In the genomic region with DNA sequence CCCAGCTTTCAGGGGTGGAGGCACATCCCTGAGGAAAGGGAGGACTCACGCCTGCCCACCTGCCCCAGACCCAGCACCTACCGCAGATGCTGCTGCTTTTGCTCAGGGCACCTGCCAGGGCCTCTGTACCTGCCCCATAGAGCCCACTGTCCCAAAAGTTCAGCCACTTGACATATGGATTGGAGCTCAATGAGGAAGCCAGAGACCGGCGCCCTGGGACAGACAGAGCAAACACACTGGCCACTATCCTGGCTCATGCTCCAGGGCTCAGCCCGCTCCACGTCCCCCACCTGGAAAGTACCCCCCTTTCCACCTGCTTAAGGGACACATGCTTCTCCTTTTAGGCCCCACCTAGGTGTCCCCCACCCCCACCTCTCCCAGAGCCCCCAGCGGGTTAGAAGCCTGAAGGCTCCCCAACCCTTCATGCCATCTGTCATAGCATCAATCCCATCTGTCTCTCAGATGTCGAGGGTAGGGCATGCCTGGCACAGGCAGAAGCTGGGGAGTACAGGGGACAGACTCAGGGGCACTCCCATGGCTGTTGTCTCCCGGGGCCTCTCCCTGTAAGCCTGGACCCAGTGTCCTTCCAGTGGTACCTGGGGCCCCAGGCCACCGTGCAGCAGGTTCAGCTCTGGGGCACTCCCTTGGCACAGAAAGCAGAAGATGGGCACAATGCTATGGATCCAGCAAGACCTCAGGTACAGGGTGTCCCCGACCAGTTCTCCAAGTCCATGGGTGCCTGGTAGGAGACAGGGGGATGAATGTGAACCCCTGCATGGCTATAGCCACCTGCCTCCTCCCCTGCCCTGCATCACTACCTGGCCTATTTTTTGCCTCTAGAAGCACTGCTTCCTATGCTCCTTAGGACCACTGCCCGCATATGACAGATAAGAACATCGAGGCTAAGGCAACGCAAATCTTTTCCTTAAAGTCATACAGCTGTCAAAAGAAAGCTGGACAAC, we compare ENCODE assay signal across 17 cellular contexts. TPM values are rescaled to one million over a fixed set of nuclear protein-coding genes. Genes with fewer than 3 reads are reported as not detected.
DNase-seq lines count a peak whose midpoint lies in the region; FAIRE-seq and TF ChIP-seq lines count a peak whose summit lies in the region.
"Had no signal": no experiment of that assay in that cellular context is flagged by ENCODE, and none has a peak within 500 bp of the region (broad histone marks: within the 10 kb centered on the region; RNA-seq: fewer than 3 reads in every experiment).

No MANE protein-coding gene starts in this region.

- peaks cover 0 to 5% (median 0%) of the 10 kb centered on the region in 4 experiments; a peak in 1 of 8 replicates for H3K36me3 ChIP-seq in H1 (ENCODE audit: control insufficient read depth in 2 of 4, insufficient read depth in 4 of 4, low read length in 3 of 4)
- H3K36me3 ChIP-seq in osteoblast (ENCODE audit: insufficient read depth, low read length) = no peaks in the 10 kb centered on the region
- H3K36me3 ChIP-seq in suprapubic skin = no peaks in the 10 kb centered on the region
- H3K36me3 ChIP-seq: left ventricle myocardium inferior, uterus had no signal

- POLR2A ChIA-PET in H1 (lab: Charles Lee; ENCODE audit: partially characterized antibody) = interaction anchor here (0.6 to 1.4 kb wide), 7 partner anchors 7 to 39 kb away, joined by 3 to 10 read pairs (median 3); partner anchors contain the start of genes LZTR1 and THAP7

- H3K23ac ChIP-seq in H1 (ENCODE audit: insufficient read length) = no peak overlapping the region

- H2AK5ac ChIP-seq in H1 (ENCODE audit: low read depth, low read length) = no peak overlapping the region

- H2AFZ ChIP-seq in H1 (ENCODE audit: low read length) = no peak overlapping the region
- H2AFZ ChIP-seq in osteoblast (ENCODE audit: low read length) = no peak overlapping the region

- CTCF ChIA-PET in H1 (lab: Charles Lee; ENCODE audit: partially characterized antibody) = interaction anchor here (0.6 to 2.3 kb wide), 8 partner anchors 9 to 874 kb away, joined by 3 to 7 read pairs (median 3); no protein-coding TSS in a partner anchor

- H3K79me1 ChIP-seq in H1 (ENCODE audit: low read depth, low read length) = no peaks in the 10 kb centered on the region; the same call in 1 of the 2 replicates

- TF ChIP-seq CTCF in H1 (IDR thresholded peaks at IDR 0.05; ENCODE audit: control extremely low read depth in 1 of 3, insufficient read depth in 1 of 3, low read depth in 1 of 3, low read length in 3 of 3) (no peak), osteoblast (IDR thresholded peaks at IDR 0.05; ENCODE audit: extremely low read depth, low read depth, low read length) (no peak), suprapubic skin (IDR thresholded peaks at IDR 0.05) (no peak)

- no peak overlapping the region; the same call in 1 of the 2 replicates for H2BK5ac ChIP-seq in H1 (ENCODE audit: low read depth, low read length)

- H4K8ac ChIP-seq in H1 (ENCODE audit: extremely low read depth, insufficient read depth, low read length) = no peak overlapping the region; the same call in 1 of the 2 replicates

- H3K27ac ChIP-seq in H1 (ENCODE audit: low read depth, low read length) = no peak overlapping the region
- H3K27ac ChIP-seq in osteoblast (ENCODE audit: low read depth, low read length) = no peak overlapping the region
- H3K27ac ChIP-seq in suprapubic skin = no peak overlapping the region

- H3K4me1 Mint-ChIP-seq in activated T-cell treated with anti-CD3 and anti-CD28 coated beads, Interleukin-2, amount 50 U/mL, for 24 hours (ENCODE audit: low read depth) = peaks cover 25% of the 10 kb centered on the region

- H2BK15ac ChIP-seq in H1 (ENCODE audit: low read length) = no peak overlapping the region

- H2BK120ac ChIP-seq in H1 (replicated peaks; ENCODE audit: low read depth, low read length) = no peak overlapping the region

- DNase-seq in activated T-cell treated with anti-CD3 and anti-CD28 coated beads, Interleukin-2, amount 50 U/mL, for 24 hours = no peak
- DNase-seq in activated T-cell treated with anti-CD3 and anti-CD28 coated beads for 4 hours (no peak), NCI-H69 (lab: John Stamatoyannopoulos, UW) (peak; percentile 59), H1 (ENCODE audit: low read depth in 1 of 2, low spot score in 2 of 2) (no peak), osteoblast (ENCODE audit: insufficient read length, low spot score, missing footprints) (peak; percentile 30), NCI-H1417 (lab: John Stamatoyannopoulos, UW) (no peak), NCI-H2107 (lab: John Stamatoyannopoulos, UW) (no peak), suprapubic skin (ENCODE audit: low spot score in 2 of 2) (no peak)
- DNase-seq: activated CD4-positive, CD25-positive, alpha-beta regulatory T cell treated with anti-CD3 and anti-CD28 coated beads, Interleukin-2, amount 50 U/mL, for 72 hours; DMS79 treated with DMSO at 0.1 percent for 48 hours; heart right ventricle; left ventricle myocardium inferior; NCI-H2081 treated with DMSO at 0.1 percent for 48 hours; SW 1271; uterus had no signal

- peak overlapping the region in 2 of 4 experiments; percentile 51 to 67; a peak in 3 of 8 replicates for H3K4me3 ChIP-seq in H1 (ENCODE audit: extremely low read depth in 1 of 4, insufficient read depth in 2 of 4, low read depth in 3 of 4, low read length in 4 of 4)
- no peak overlapping the region for H3K4me3 ChIP-seq in osteoblast (ENCODE audit: insufficient read depth, low read length)
- no peak overlapping the region for H3K4me3 ChIP-seq in suprapubic skin

- H3K23me2 ChIP-seq in H1 (ENCODE audit: low read depth, low read length) = peaks cover 6% of the 10 kb centered on the region; the same call in 1 of the 2 replicates

- no peaks in the 10 kb centered on the region for H3K9me3 Mint-ChIP-seq in activated T-cell treated with anti-CD3 and anti-CD28 coated beads, Interleukin-2, amount 50 U/mL, for 24 hours

- TF ChIP-seq POLR2A in H1 (IDR thresholded peaks at IDR 0.05; ENCODE audit: control extremely low read depth in 1 of 2, low read depth in 2 of 2, low read length in 2 of 2) (no peak), suprapubic skin (IDR thresholded peaks at IDR 0.05) (no peak)

- no peak overlapping the region for H2BK12ac ChIP-seq in H1 (ENCODE audit: low read depth, low read length)

- no peak overlapping the region for H3K9ac ChIP-seq in H1 (replicated peaks in 1 of 4; ENCODE audit: extremely low read depth in 1 of 4, low read depth in 3 of 4, low read length in 3 of 4)

- WGBS in H1 (ENCODE audit: extremely low coverage in 1 of 2, insufficient coverage in 1 of 2, insufficient read length in 1 of 2, insufficient replicate concordance in 2 of 2, low coverage in 1 of 2, low lambda C conversion rate in 2 of 2, missing lambda C conversion rate in 1 of 2), 2 experiments = 89% methylated on average over 12 of the region's 14 CpGs; no CpG with 5 or more reads in 1 of the 2 experiments
- 79% methylated on average over 4 of the region's 14 CpGs for WGBS in suprapubic skin

- H3K4me1 ChIP-seq in H1 (replicated peaks in 1 of 4; ENCODE audit: control insufficient read depth in 3 of 4, insufficient read depth in 4 of 4, low read length in 3 of 4) (peaks cover 15 to 31% (median 19%) of the 10 kb centered on the region in 4 experiments), osteoblast (ENCODE audit: insufficient read depth, low read length) (peaks cover 27% of the 10 kb centered on the region), suprapubic skin (peaks cover 23% of the 10 kb centered on the region)

- no peaks in the 10 kb centered on the region for H3K36me3 Mint-ChIP-seq in activated T-cell treated with anti-CD3 and anti-CD28 coated beads, Interleukin-2, amount 50 U/mL, for 24 hours (ENCODE audit: low read depth)

- H3K14ac ChIP-seq in H1 (ENCODE audit: insufficient read length) = no peak overlapping the region

- H3K4me2 ChIP-seq in H1 (ENCODE audit: insufficient read depth in 1 of 2, low read depth in 2 of 2, low read length in 2 of 2) = peak overlapping the region; percentile 11 to 68; a peak in 2 of 4 replicates
- peak overlapping the region; percentile 92 for H3K4me2 ChIP-seq in osteoblast (ENCODE audit: insufficient read depth, low read length)

- no peak overlapping the region for H4K91ac ChIP-seq in H1 (replicated peaks; ENCODE audit: insufficient read length, low read length)

- no peak overlapping the region for H3K27ac Mint-ChIP-seq in activated T-cell treated with anti-CD3 and anti-CD28 coated beads, Interleukin-2, amount 50 U/mL, for 24 hours

- peaks cover 0 to 4% (median 3%) of the 10 kb centered on the region in 4 experiments; a peak in 4 of 7 replicates for H3K27me3 ChIP-seq in H1 (replicated peaks in 1 of 4; ENCODE audit: control insufficient read depth in 3 of 4, extremely low read depth in 1 of 4, insufficient read depth in 3 of 4, low read length in 3 of 4)
- no peaks in the 10 kb centered on the region for H3K27me3 ChIP-seq in osteoblast (ENCODE audit: insufficient read depth, low read length)
- no peaks in the 10 kb centered on the region for H3K27me3 ChIP-seq in suprapubic skin
- H3K27me3 ChIP-seq: heart right ventricle, uterus had no signal

- H3K79me2 ChIP-seq in H1 (ENCODE audit: control insufficient read depth in 1 of 2, insufficient read depth in 2 of 2, low read length in 2 of 2) (no peaks in the 10 kb centered on the region), osteoblast (ENCODE audit: insufficient read depth, low read length) (no peaks in the 10 kb centered on the region)

- no peak for FAIRE-seq in H1 (lab: Jason Lieb, UNC)

- H3K56ac ChIP-seq in H1 (replicated peaks; ENCODE audit: insufficient read length, low read depth, low read length) = no peak overlapping the region

- no peak overlapping the region for H3K18ac ChIP-seq in H1 (ENCODE audit: extremely low read depth, low read length)

- no peak overlapping the region for H2BK20ac ChIP-seq in H1 (ENCODE audit: low read length)

- no peak for TF ChIP-seq EP300 in H1 (IDR thresholded peaks at IDR 0.05; ENCODE audit: borderline replicate concordance in 1 of 2, low read depth in 2 of 2, low read length in 2 of 2)
- TF ChIP-seq EP300 in suprapubic skin (IDR thresholded peaks at IDR 0.05) = no peak

- TF ChIP-seq RAD21 in H1 (IDR thresholded peaks at IDR 0.05 in 1 of 2, conservative IDR thresholded peaks at IDR 0.05 in 1 of 2; ENCODE audit: low read depth in 2 of 2, low read length in 2 of 2) = no peak

- H3K9me3 ChIP-seq in H1 (ENCODE audit: insufficient read depth in 2 of 2, low read depth in 1 of 2, low read length in 1 of 2) (no peaks in the 10 kb centered on the region), osteoblast (ENCODE audit: low read depth, low read length) (no peaks in the 10 kb centered on the region), suprapubic skin (no peaks in the 10 kb centered on the region)
- H3K9me3 ChIP-seq: heart right ventricle, left ventricle myocardium inferior, uterus had no signal

- peak overlapping the region; percentile 66 for H3K4me3 Mint-ChIP-seq in activated T-cell treated with anti-CD3 and anti-CD28 coated beads, Interleukin-2, amount 50 U/mL, for 24 hours

- peaks cover 0 to 10% of the 10 kb centered on the region in 2 experiments for H4K20me1 ChIP-seq in H1 (replicated peaks in 1 of 2; ENCODE audit: control insufficient read depth in 1 of 2, insufficient read depth in 2 of 2, low read length in 2 of 2)
- H4K20me1 ChIP-seq in osteoblast (ENCODE audit: insufficient read depth, low read length) = peaks cover 8% of the 10 kb centered on the region

- no peak overlapping the region for H4K5ac ChIP-seq in H1 (ENCODE audit: insufficient read length, low read depth, low read length)

- no peak overlapping the region for H3K4ac ChIP-seq in H1 (replicated peaks; ENCODE audit: insufficient read length, low read depth, low read length)

- no peaks in the 10 kb centered on the region for H3K27me3 Mint-ChIP-seq in activated T-cell treated with anti-CD3 and anti-CD28 coated beads, Interleukin-2, amount 50 U/mL, for 24 hours

RNA-seq across cellular contexts. Expression of gene P2RX6, which starts 2.2 kb away (rescaled TPM):
- total RNA-seq in H1 (2021; fragmentation: NEBNext Ultra II Directional; extraction: Animal tissue kit (Norgen Biotek cat#: 25700)) = not detected in 2 replicates
- 0.09 and 0.16 TPM in 2 replicates for polyA plus RNA-seq in H1 (2011; rRNA removed)
- 0.23 TPM for polyA plus RNA-seq in H1 (2011; cell fraction: cytosol; rRNA removed)
- polyA plus RNA-seq in H1 (2011; cell fraction: nucleus; rRNA removed) = 1.5 TPM
- 0.11 to 0.25 TPM (median 0.20 TPM) in 4 replicates for polyA plus RNA-seq in H1 (2012, experiment 1 of 2)
- polyA plus RNA-seq in H1 (2012, experiment 2 of 2) = 0.05 TPM
- polyA plus RNA-seq in H1 (2013, experiment 1 of 2) = 0.10 TPM
- polyA plus RNA-seq in H1 (2013, experiment 2 of 2) = 0.09 TPM
- polyA minus RNA-seq in H1 (2011; rRNA and poly(A)+ RNA removed) = 0.19 and 0.49 TPM in 2 replicates
- not detected for polyA minus RNA-seq in H1 (2011; cell fraction: cytosol; rRNA and poly(A)+ RNA removed)
- polyA minus RNA-seq in H1 (2011; cell fraction: nucleus; rRNA and poly(A)+ RNA removed) = not detected
- total RNA-seq in osteoblast (3.2 and 5.1 TPM in 2 replicates), suprapubic skin (1 to 10 TPM in 3 of 4 donors, under 1 TPM in 1; 0.21 to 3.1 (median 1.0) TPM)
- total RNA-seq: epithelial cell of proximal tubule had no signal

RNA-seq across cellular contexts. Expression of gene THAP7, which starts 10.8 kb away (rescaled TPM):
- total RNA-seq in H1 (2021; fragmentation: NEBNext Ultra II Directional; extraction: Animal tissue kit (Norgen Biotek cat#: 25700)) = 16.2 and 16.9 TPM in 2 replicates
- polyA plus RNA-seq in H1 (2011; rRNA removed) = 32.5 and 40.1 TPM in 2 replicates
- polyA plus RNA-seq in H1 (2011; cell fraction: cytosol; rRNA removed) = 32.0 TPM
- 35.8 TPM for polyA plus RNA-seq in H1 (2011; cell fraction: nucleus; rRNA removed)
- 8.4 to 24.4 TPM (median 15.6 TPM) in 4 replicates for polyA plus RNA-seq in H1 (2012, experiment 1 of 2)
- 16.3 TPM for polyA plus RNA-seq in H1 (2012, experiment 2 of 2)
- polyA plus RNA-seq in H1 (2013, experiment 1 of 2) = 21.9 TPM
- 20.4 TPM for polyA plus RNA-seq in H1 (2013, experiment 2 of 2)
- 11.5 and 14.1 TPM in 2 replicates for polyA minus RNA-seq in H1 (2011; rRNA and poly(A)+ RNA removed)
- polyA minus RNA-seq in H1 (2011; cell fraction: cytosol; rRNA and poly(A)+ RNA removed) = 8.6 TPM
- polyA minus RNA-seq in H1 (2011; cell fraction: nucleus; rRNA and poly(A)+ RNA removed) = 40.2 TPM
- total RNA-seq in osteoblast (23.9 and 24.2 TPM in 2 replicates), suprapubic skin (10 to 100 TPM; 33.9 to 57.0 (median 37.4) TPM)

RNA-seq across cellular contexts. Expression of gene SLC7A4, which starts 19.6 kb away (rescaled TPM):
- 0.27 TPM in 1 of 2 replicates, not detected in the other for total RNA-seq in H1 (2021; fragmentation: NEBNext Ultra II Directional; extraction: Animal tissue kit (Norgen Biotek cat#: 25700))
- 0.88 and 0.92 TPM in 2 replicates for polyA plus RNA-seq in H1 (2011; rRNA removed)
- 0.25 TPM for polyA plus RNA-seq in H1 (2011; cell fraction: cytosol; rRNA removed)
- 0.40 TPM for polyA plus RNA-seq in H1 (2011; cell fraction: nucleus; rRNA removed)
- 0.15 to 0.61 TPM (median 0.48 TPM) in 4 replicates for polyA plus RNA-seq in H1 (2012, experiment 1 of 2)
- 0.38 TPM for polyA plus RNA-seq in H1 (2012, experiment 2 of 2)
- 0.41 TPM for polyA plus RNA-seq in H1 (2013, experiment 1 of 2)
- polyA plus RNA-seq in H1 (2013, experiment 2 of 2) = 0.39 TPM
- 0.32 and 0.66 TPM in 2 replicates for polyA minus RNA-seq in H1 (2011; rRNA and poly(A)+ RNA removed)
- not detected for polyA minus RNA-seq in H1 (2011; cell fraction: cytosol; rRNA and poly(A)+ RNA removed)
- polyA minus RNA-seq in H1 (2011; cell fraction: nucleus; rRNA and poly(A)+ RNA removed) = 1.2 TPM
- total RNA-seq in osteoblast (under 0.01 and 0.36 TPM in 2 replicates), suprapubic skin (1 to 10 TPM in 3 of 4 donors, under 1 TPM in 1; 0.48 to 2.2 (median 1.6) TPM)

RNA-seq across cellular contexts. Expression of gene LZTR1, which starts 30.6 kb away (rescaled TPM):
- 29.8 and 31.0 TPM in 2 replicates for total RNA-seq in H1 (2021; fragmentation: NEBNext Ultra II Directional; extraction: Animal tissue kit (Norgen Biotek cat#: 25700))
- 22.3 and 32.4 TPM in 2 replicates for polyA plus RNA-seq in H1 (2011; rRNA removed)
- 24.8 TPM for polyA plus RNA-seq in H1 (2011; cell fraction: cytosol; rRNA removed)
- polyA plus RNA-seq in H1 (2011; cell fraction: nucleus; rRNA removed) = 124 TPM
- polyA plus RNA-seq in H1 (2012, experiment 1 of 2) = 19.9 to 28.5 TPM (median 23.0 TPM) in 4 replicates
- polyA plus RNA-seq in H1 (2012, experiment 2 of 2) = 16.9 TPM
- polyA plus RNA-seq in H1 (2013, experiment 1 of 2) = 12.5 TPM
- 12.5 TPM for polyA plus RNA-seq in H1 (2013, experiment 2 of 2)
- 23.5 and 30.5 TPM in 2 replicates for polyA minus RNA-seq in H1 (2011; rRNA and poly(A)+ RNA removed)
- polyA minus RNA-seq in H1 (2011; cell fraction: cytosol; rRNA and poly(A)+ RNA removed) = 10.6 TPM
- 63.0 TPM for polyA minus RNA-seq in H1 (2011; cell fraction: nucleus; rRNA and poly(A)+ RNA removed)
- total RNA-seq in osteoblast (56.8 and 58.0 TPM in 2 replicates), suprapubic skin (10 to 100 TPM; 29.3 to 75.6 (median 46.9) TPM)

RNA-seq across cellular contexts. Expression of gene LRRC74B, which starts 33.0 kb away (rescaled TPM):
- not detected in 2 replicates for total RNA-seq in H1 (2021; fragmentation: NEBNext Ultra II Directional; extraction: Animal tissue kit (Norgen Biotek cat#: 25700))
- 0.03 TPM in 1 of 2 replicates, not detected in the other for polyA plus RNA-seq in H1 (2011; rRNA removed)
- 0.05 TPM for polyA plus RNA-seq in H1 (2011; cell fraction: cytosol; rRNA removed)
- 0.03 TPM for polyA plus RNA-seq in H1 (2011; cell fraction: nucleus; rRNA removed)
- polyA plus RNA-seq in H1 (2012, experiment 1 of 2) = not detected in 4 replicates
- polyA plus RNA-seq in H1 (2012, experiment 2 of 2) = not detected
- polyA plus RNA-seq in H1 (2013, experiment 1 of 2) = under 0.01 TPM
- polyA plus RNA-seq in H1 (2013, experiment 2 of 2) = not detected
- polyA minus RNA-seq in H1 (2011; rRNA and poly(A)+ RNA removed) = 0.10 TPM in 1 of 2 replicates, not detected in the other
- polyA minus RNA-seq in H1 (2011; cell fraction: cytosol; rRNA and poly(A)+ RNA removed) = not detected
- not detected for polyA minus RNA-seq in H1 (2011; cell fraction: nucleus; rRNA and poly(A)+ RNA removed)
- total RNA-seq in osteoblast = under 0.01 TPM in 1 of 2 replicates, not detected in the other
- not detected for total RNA-seq in suprapubic skin
- total RNA-seq: bronchial epithelial cell, epithelial cell of proximal tubule, heart right ventricle, left ventricle myocardium inferior had no signal
- polyA plus RNA-seq: heart right ventricle had no signal

Comparison
In these comparisons a context has a peak if more than half of its experiments do, and no peak if none do; other contexts are left out.
1. DNase-seq: peak in NCI-H69 (single experiment) and osteoblast (single experiment); none in activated T-cell treated with anti-CD3 and anti-CD28 coated beads, Interleukin-2, amount 50 U/mL, for 24 hours (single experiment), activated T-cell treated with anti-CD3 and anti-CD28 coated beads for 4 hours (single experiment), H1 (0 of 2), NCI-H1417 (0 of 3), NCI-H2107 (single experiment) and suprapubic skin (0 of 2).